Comparison of ENCODE assay signal across 8 cellular contexts in the genomic region with DNA sequence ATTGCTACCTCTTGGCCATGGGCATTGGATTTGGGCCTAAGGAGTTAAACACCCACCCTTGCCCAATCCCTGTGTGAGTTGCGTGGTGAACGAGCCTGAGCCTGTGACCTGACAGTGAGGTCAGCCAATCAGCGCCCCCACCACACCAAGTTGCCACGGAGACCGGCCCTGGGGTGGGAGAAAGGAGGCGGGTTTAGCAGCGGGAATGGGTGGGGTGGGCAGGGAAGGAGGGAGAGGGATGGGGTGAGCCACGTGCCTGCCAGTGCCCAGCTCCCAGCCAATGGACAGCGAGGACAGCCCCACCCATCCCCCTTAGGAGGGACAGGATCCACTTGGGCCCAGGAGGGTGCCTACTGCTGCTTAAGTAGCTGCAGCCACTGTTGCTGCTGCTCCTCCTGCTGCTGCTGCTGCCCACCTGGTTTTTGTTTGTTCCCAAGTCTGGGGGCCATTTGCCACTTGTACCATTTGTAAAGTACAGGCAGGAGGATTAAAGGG. TPM values are rescaled to one million over a fixed set of nuclear protein-coding genes. Genes with fewer than 3 reads are reported as not detected.
A peak's percentile ranks its signal among the peaks of the same experiment; 100 is the strongest.
DNase-seq lines count a peak whose midpoint lies in the region; ATAC-seq and TF ChIP-seq lines count a peak whose summit lies in the region.

No MANE protein-coding gene starts in this region.

- H3K27ac Mint-ChIP-seq in activated T-cell treated with anti-CD3 and anti-CD28 coated beads, Interleukin-2, amount 50 U/mL, for 24 hours, result peak overlapping the region; percentile 91
- peak overlapping the region; percentile 74 to 83 for H3K27ac Mint-ChIP-seq in effector memory CD8-positive, alpha-beta T cell
- no peak overlapping the region for H3K27ac Mint-ChIP-seq in endothelial cell (ENCODE audit: unreplicated experiment)

- no peak overlapping the region for H4K8ac ChIP-seq in mesendoderm (ENCODE audit: low read depth, low read length)

- H3K4ac ChIP-seq in mesendoderm (ENCODE audit: low read depth, low read length), result no peak overlapping the region

- H3K18ac ChIP-seq in mesendoderm (ENCODE audit: low read length), result no peak overlapping the region

- peak; percentile 45 to 81 for TF ChIP-seq POLR2A in Peyer's patch (IDR thresholded peaks at IDR 0.05)

- WGBS in mesendoderm (ENCODE audit: extremely low coverage, insufficient coverage, low lambda C conversion rate), result no CpG with 5 or more reads among the region's 9 CpGs

- H3K4me3 ChIP-seq in Peyer's patch (peak overlapping the region in 2 of 4 donors; percentile 55 to 63), mesendoderm (ENCODE audit: low read length) (no peak overlapping the region)

- H3K36me3 ChIP-seq in Peyer's patch (peaks cover 0 to 36% (median 0%) of the 10 kb centered on the region in 3 donors), mesendoderm (ENCODE audit: control insufficient read depth, insufficient read depth, low read length) (no peaks in the 10 kb centered on the region)

- no peaks in the 10 kb centered on the region for H3K27me3 Mint-ChIP-seq in activated T-cell treated with anti-CD3 and anti-CD28 coated beads, Interleukin-2, amount 50 U/mL, for 24 hours
- H3K27me3 Mint-ChIP-seq in effector memory CD8-positive, alpha-beta T cell, result no peaks in the 10 kb centered on the region
- H3K27me3 Mint-ChIP-seq in endothelial cell (ENCODE audit: unreplicated experiment), result peaks cover 5% of the 10 kb centered on the region

- H2BK120ac ChIP-seq in mesendoderm (ENCODE audit: low read depth, low read length), result no peak overlapping the region

- H3K4me1 ChIP-seq in Peyer's patch (peaks cover 3 to 79% (median 46%) of the 10 kb centered on the region in 4 donors), mesendoderm (ENCODE audit: control insufficient read depth, low read depth, low read length) (peaks cover 17% of the 10 kb centered on the region)

- H3K9me3 ChIP-seq in Peyer's patch, result no peaks in the 10 kb centered on the region

- peak; percentile 49 for DNase-seq in activated T-cell treated with anti-CD3 and anti-CD28 coated beads, Interleukin-2, amount 50 U/mL, for 24 hours
- DNase-seq in activated T-cell treated with anti-CD3 and anti-CD28 coated beads, Interleukin-2, amount 50 U/mL, for 1 hour, result no peak
- DNase-seq in Peyer's patch, result peak; percentile 25 to 88 (median 85)
- no peak for DNase-seq in effector memory CD8-positive, alpha-beta T cell
- peak; percentile 94 for DNase-seq in mesendoderm
- no peak for DNase-seq in endothelial cell (ENCODE audit: low spot score)
- no peak for DNase-seq in NCI-H2029 treated with DMSO at 0.1 percent for 48 hours (lab: John Stamatoyannopoulos, UW)

- H3K27ac ChIP-seq in Peyer's patch (peak overlapping the region; percentile 94 to 99 (median 96)), mesendoderm (ENCODE audit: low read depth, low read length) (no peak overlapping the region)

- no peak overlapping the region for H3K4me2 ChIP-seq in mesendoderm (ENCODE audit: low read length)

- H3K36me3 Mint-ChIP-seq in activated T-cell treated with anti-CD3 and anti-CD28 coated beads, Interleukin-2, amount 50 U/mL, for 24 hours (ENCODE audit: low read depth), result peaks cover 71% of the 10 kb centered on the region
- H3K36me3 Mint-ChIP-seq in effector memory CD8-positive, alpha-beta T cell (ENCODE audit: insufficient read depth), result peaks cover 5% of the 10 kb centered on the region
- H3K36me3 Mint-ChIP-seq in endothelial cell (ENCODE audit: low read depth, unreplicated experiment), result no peaks in the 10 kb centered on the region

- peaks cover 80% of the 10 kb centered on the region for H3K4me1 Mint-ChIP-seq in activated T-cell treated with anti-CD3 and anti-CD28 coated beads, Interleukin-2, amount 50 U/mL, for 24 hours (ENCODE audit: low read depth)
- H3K4me1 Mint-ChIP-seq in effector memory CD8-positive, alpha-beta T cell (ENCODE audit: low read depth in 2 of 2), result peaks cover 38 to 61% of the 10 kb centered on the region in 2 donors
- H3K4me1 Mint-ChIP-seq in endothelial cell (ENCODE audit: unreplicated experiment), result peaks cover 10% of the 10 kb centered on the region

- peaks cover 2% of the 10 kb centered on the region for H3K79me1 ChIP-seq in mesendoderm (ENCODE audit: low read length)

- H3K23ac ChIP-seq in mesendoderm (ENCODE audit: low read length), result no peak overlapping the region

- H2BK15ac ChIP-seq in mesendoderm (replicated peaks; ENCODE audit: low read depth), result no peak overlapping the region

- H3K27me3 ChIP-seq in Peyer's patch (no peaks in the 10 kb centered on the region), mesendoderm (ENCODE audit: insufficient read depth, low read length, poor library complexity) (no peaks in the 10 kb centered on the region)

- no peaks in the 10 kb centered on the region for H3K79me2 ChIP-seq in mesendoderm (ENCODE audit: control insufficient read depth, insufficient read depth, low read length)

- peak overlapping the region; percentile 25 for H3K9ac ChIP-seq in mesendoderm (ENCODE audit: low read length)

- H4K5ac ChIP-seq in mesendoderm (ENCODE audit: low read length), result no peak overlapping the region

- ATAC-seq in effector memory CD8-positive, alpha-beta T cell (replicated peaks), result no peak
- ATAC-seq in GM19023 (IDR thresholded peaks at IDR 0.05; ENCODE audit: unreplicated experiment), result no peak

- H2BK5ac ChIP-seq in mesendoderm (ENCODE audit: low read length), result peak overlapping the region; percentile 12

- no peak for TF ChIP-seq CTCF in Peyer's patch (IDR thresholded peaks at IDR 0.05)
- TF ChIP-seq CTCF in endothelial cell (IDR thresholded peaks at IDR 0.05; ENCODE audit: unreplicated experiment), result no peak

- no peak overlapping the region for H2AK5ac ChIP-seq in mesendoderm (ENCODE audit: low read length)

- peak overlapping the region; percentile 54 for H3K56ac ChIP-seq in mesendoderm (ENCODE audit: low read length)

- H3K9me3 Mint-ChIP-seq in activated T-cell treated with anti-CD3 and anti-CD28 coated beads, Interleukin-2, amount 50 U/mL, for 24 hours, result no peaks in the 10 kb centered on the region
- H3K9me3 Mint-ChIP-seq in effector memory CD8-positive, alpha-beta T cell, result no peaks in the 10 kb centered on the region
- no peaks in the 10 kb centered on the region for H3K9me3 Mint-ChIP-seq in endothelial cell (ENCODE audit: unreplicated experiment)

- peak overlapping the region; percentile 64 for H3K4me3 Mint-ChIP-seq in activated T-cell treated with anti-CD3 and anti-CD28 coated beads, Interleukin-2, amount 50 U/mL, for 24 hours
- H3K4me3 Mint-ChIP-seq in effector memory CD8-positive, alpha-beta T cell, result peak overlapping the region; percentile 40 to 41
- no peak overlapping the region for H3K4me3 Mint-ChIP-seq in endothelial cell (ENCODE audit: unreplicated experiment)

RNA-seq across cellular contexts. Expression of a gene that starts 9.5 kb away (rescaled TPM):
- total RNA-seq in Peyer's patch (100 to 1,000 TPM in 3 of 4 donors, 10 to 100 TPM in 1; 35.5 to 412 (median 346) TPM), endothelial cell (ENCODE audit: unreplicated experiment) (23.3 TPM)
- polyA plus RNA-seq in mesendoderm (2013, experiment 1 of 2), result 7.4 TPM
- polyA plus RNA-seq in mesendoderm (2013, experiment 2 of 2), result 6.9 TPM

RNA-seq across cellular contexts. Expression of a gene that starts 18.7 kb away (rescaled TPM):
- not detected for total RNA-seq in Peyer's patch
- 0.28 TPM for polyA plus RNA-seq in mesendoderm (2013, experiment 1 of 2)
- 0.11 TPM for polyA plus RNA-seq in mesendoderm (2013, experiment 2 of 2)
- 0.82 TPM for total RNA-seq in endothelial cell (ENCODE audit: unreplicated experiment)

RNA-seq across cellular contexts. Expression of a gene that starts 21.5 kb away (rescaled TPM):
- total RNA-seq in Peyer's patch, result 10 to 100 TPM in 1 of 4 donors, 1 to 10 TPM in 3; 1.7 to 12.5 (median 5.3) TPM
- polyA plus RNA-seq in mesendoderm (2013, experiment 1 of 2), result 0.03 TPM
- 0.03 TPM for polyA plus RNA-seq in mesendoderm (2013, experiment 2 of 2)
- total RNA-seq in endothelial cell (ENCODE audit: unreplicated experiment), result 2.8 TPM

RNA-seq across cellular contexts. Expression of a gene that starts 21.5 kb away (rescaled TPM):
- total RNA-seq in Peyer's patch (1 to 10 TPM in 1 of 4 donors, under 1 TPM in 1, not detected in 2; 0.88 to 2.7 TPM), endothelial cell (ENCODE audit: unreplicated experiment) (not detected)
- polyA plus RNA-seq in mesendoderm (2013, experiment 1 of 2), result not detected
- not detected for polyA plus RNA-seq in mesendoderm (2013, experiment 2 of 2)

RNA-seq across cellular contexts. Expression of a gene that starts 29.0 kb away (rescaled TPM):
- total RNA-seq in Peyer's patch (10 to 100 TPM; 29.7 to 50.3 (median 46.3) TPM), endothelial cell (ENCODE audit: unreplicated experiment) (35.9 TPM)
- 74.3 TPM for polyA plus RNA-seq in mesendoderm (2013, experiment 1 of 2)
- polyA plus RNA-seq in mesendoderm (2013, experiment 2 of 2), result 74.9 TPM

Comparison
In these comparisons a context has a peak if more than half of its experiments do, and no peak if none do; other contexts are left out.
1. DNase-seq: peak in activated T-cell treated with anti-CD3 and anti-CD28 coated beads, Interleukin-2, amount 50 U/mL, for 24 hours (single experiment), Peyer's patch (3 of 3) and mesendoderm (single experiment); none in activated T-cell treated with anti-CD3 and anti-CD28 coated beads, Interleukin-2, amount 50 U/mL, for 1 hour (single experiment), effector memory CD8-positive, alpha-beta T cell (0 of 3), endothelial cell (single experiment) and NCI-H2029 treated with DMSO at 0.1 percent for 48 hours (single experiment).